4 cellular contexts compared by ENCODE assay signal in genomic region chr15:58295637-58296036, GRCh38.
"Had no signal": no experiment of that assay in that cellular context is flagged by ENCODE, and none has a peak within 500 bp of the region (broad histone marks: within the 10 kb centered on the region; RNA-seq: fewer than 3 reads in every experiment).

No MANE protein-coding gene starts in this region.

- DNase-seq: H9, HCEC 1CT, IMR-90 had no signal

- H3K27ac Mint-ChIP-seq: GM23338, H9 had no signal

- H2AFZ ChIP-seq: GM23338 had no signal

- H3K4me3 Mint-ChIP-seq: GM23338, H9 had no signal

- H3K4me3 ChIP-seq: GM23338 had no signal

- H3K4me2 ChIP-seq: GM23338 had no signal

- ATAC-seq: GM23338 had no signal
